ENCODE assay signal across 28 cellular contexts in the genomic region with DNA sequence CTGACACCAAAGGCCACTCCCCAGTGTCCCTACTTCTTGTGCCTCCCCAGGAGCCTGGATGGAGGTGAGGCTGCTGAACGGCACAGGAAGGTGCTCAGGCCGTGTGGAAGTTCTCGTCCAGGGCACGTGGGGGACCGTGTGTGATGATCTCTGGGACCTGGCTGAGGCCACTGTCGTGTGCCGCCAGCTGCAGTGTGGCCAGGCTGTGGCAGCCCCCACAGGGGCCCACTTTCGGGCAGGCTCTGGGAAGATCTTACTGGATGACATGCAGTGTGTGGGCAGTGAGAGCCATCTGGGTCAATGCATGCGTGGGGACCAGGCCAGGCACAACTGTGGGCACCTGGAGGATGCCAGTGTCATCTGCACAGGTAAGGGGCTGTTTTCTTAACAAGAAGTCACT. TPM values are rescaled to one million over a fixed set of nuclear protein-coding genes. Genes with fewer than 3 reads are reported as not detected.
DNase-seq lines count a peak whose midpoint lies in the region; ATAC-seq and TF ChIP-seq lines count a peak whose summit lies in the region.
"Had no signal": no experiment of that assay in that cellular context is flagged by ENCODE, and none has a peak within 500 bp of the region (broad histone marks: within the 10 kb centered on the region; RNA-seq: fewer than 3 reads in every experiment).

No MANE protein-coding gene starts in this region.

- H3K36me3 ChIP-seq in esophagus muscularis mucosa (no peaks in the 10 kb centered on the region), neuronal stem cell (replicated peaks in 1 of 2; ENCODE audit: control insufficient read depth in 2 of 2, insufficient read depth in 2 of 2, low read length in 2 of 2) (no peaks in the 10 kb centered on the region), aorta (ENCODE audit: control insufficient read depth in 1 of 2, insufficient read depth in 2 of 2, low read length in 1 of 2) (no peaks in the 10 kb centered on the region)
- H3K36me3 ChIP-seq: BE2C, BLaER1 had no signal

- H4K91ac ChIP-seq in neuronal stem cell (ENCODE audit: low read depth, low read length, poor library complexity) = no peak overlapping the region

- H3K27me3 ChIP-seq in esophagus muscularis mucosa (peaks cover 0 to 10% (median 0%) of the 10 kb centered on the region in 4 donors), neuronal stem cell (ENCODE audit: control insufficient read depth in 3 of 3, insufficient read depth in 3 of 3, low read depth in 1 of 3, low read length in 3 of 3) (no peaks in the 10 kb centered on the region), aorta (ENCODE audit: control insufficient read depth in 1 of 2, insufficient read depth in 2 of 2, low read length in 1 of 2) (no peaks in the 10 kb centered on the region)
- H3K27me3 ChIP-seq: BE2C, BLaER1 had no signal

- no peak overlapping the region for H3K9ac ChIP-seq in neuronal stem cell (ENCODE audit: low read depth, low read length, poor library complexity)
- H3K9ac ChIP-seq: BLaER1 had no signal

- H4K8ac ChIP-seq in neuronal stem cell (ENCODE audit: low read depth, low read length) = no peak overlapping the region

- peak overlapping the region; percentile 13 for H3K18ac ChIP-seq in neuronal stem cell (ENCODE audit: low read length)

- no peak overlapping the region for H3K4ac ChIP-seq in neuronal stem cell (ENCODE audit: low read length)

- ATAC-seq in aorta (ENCODE audit: low FRiP score) (peak; percentile 33), GM19328 (IDR thresholded peaks at IDR 0.05; ENCODE audit: unreplicated experiment) (no peak), HG02981 (IDR thresholded peaks at IDR 0.05; ENCODE audit: unreplicated experiment) (no peak)
- ATAC-seq: GM12878 had no signal

- H2BK15ac ChIP-seq in neuronal stem cell (ENCODE audit: low read length) = no peak overlapping the region

- DNase-seq in esophagus muscularis mucosa (ENCODE audit: extremely low spot score) = peak; percentile 55
- no peak for DNase-seq in neuronal stem cell (ENCODE audit: low spot score)
- DNase-seq in aorta = no peak
- DNase-seq in kidney tubule cell (ENCODE audit: low spot score) = no peak
- DNase-seq: 8988T; ACHN; BE2C; C1 segment of cervical spinal cord; CD4-positive, alpha-beta memory T cell; CD4-positive, CD25-positive, alpha-beta regulatory T cell; CD8-positive, alpha-beta memory T cell; COR-L47; DMS 273 treated with DMSO at 0.1 percent for 48 hours; DMS153; DMS53; DMS79; DND-41; EL; GDM1 had no signal

- no peaks in the 10 kb centered on the region for H3K79me1 ChIP-seq in neuronal stem cell (ENCODE audit: low read depth, low read length)

- H3K9me3 ChIP-seq in esophagus muscularis mucosa (peaks cover 0 to 25% (median 19%) of the 10 kb centered on the region in 4 donors), neuronal stem cell (replicated peaks in 1 of 2; ENCODE audit: control insufficient read depth in 2 of 2, insufficient read depth in 1 of 2, low read depth in 1 of 2, low read length in 2 of 2) (peaks cover 3 to 6% of the 10 kb centered on the region in 2 donors), aorta (ENCODE audit: control insufficient read depth, low read length) (peaks cover 8% of the 10 kb centered on the region)
- H3K9me3 ChIP-seq: BE2C had no signal

- no peak overlapping the region for H2AFZ ChIP-seq in neuronal stem cell (ENCODE audit: low read length)

- TF ChIP-seq POLR2A in esophagus muscularis mucosa (IDR thresholded peaks at IDR 0.05; ENCODE audit: low read depth) = no peak

- H3K4me3 ChIP-seq in esophagus muscularis mucosa = no peak overlapping the region
- H3K4me3 ChIP-seq in neuronal stem cell (ENCODE audit: low read length in 2 of 2) = no peak overlapping the region
- H3K4me3 ChIP-seq in aorta (ENCODE audit: low read length in 2 of 2) = no peak overlapping the region
- H3K4me3 ChIP-seq: BLaER1, GM12878 had no signal

- no peak overlapping the region for H3K4me2 ChIP-seq in neuronal stem cell (ENCODE audit: insufficient read depth, low read length, poor library complexity, severe bottlenecking)
- H3K4me2 ChIP-seq: BLaER1 had no signal

- WGBS in esophagus muscularis mucosa = 79% methylated on average over 9 of the region's 9 CpGs
- WGBS in neuronal stem cell (ENCODE audit: extremely low coverage in 2 of 2, insufficient read length in 2 of 2, insufficient replicate concordance in 1 of 2), 2 donors = no CpG with 5 or more reads among the region's 9 CpGs
- 86 to 89% methylated on average over 9 of the region's 9 CpGs for WGBS in aorta, 2 donors

- intact Hi-C loops in esophagus muscularis mucosa (cut with DNase I) = no loop called here
- intact Hi-C loops in aorta (cut with DNase I) = no loop called here

- H3K27ac ChIP-seq in esophagus muscularis mucosa (replicated peaks in 1 of 4) = no peak overlapping the region
- H3K27ac ChIP-seq in neuronal stem cell (replicated peaks; ENCODE audit: low read length) = no peak overlapping the region
- H3K27ac ChIP-seq in aorta (ENCODE audit: low read depth in 1 of 2, low read length in 2 of 2) = no peak overlapping the region
- H3K27ac ChIP-seq: BLaER1 had no signal

- H2AK5ac ChIP-seq in neuronal stem cell (ENCODE audit: low read depth, low read length) = no peak overlapping the region

- H2BK5ac ChIP-seq in neuronal stem cell (ENCODE audit: low read length) = no peak overlapping the region

- no peak overlapping the region for H3K14ac ChIP-seq in neuronal stem cell (ENCODE audit: low read length)

- no peaks in the 10 kb centered on the region for H3K4me1 ChIP-seq in esophagus muscularis mucosa
- H3K4me1 ChIP-seq in neuronal stem cell (ENCODE audit: control insufficient read depth in 2 of 2, insufficient read depth in 1 of 2, low read depth in 1 of 2, low read length in 2 of 2) = no peaks in the 10 kb centered on the region
- no peaks in the 10 kb centered on the region for H3K4me1 ChIP-seq in aorta (ENCODE audit: control insufficient read depth in 1 of 2, insufficient read depth in 2 of 2, low read length in 2 of 2)
- H3K4me1 ChIP-seq: BE2C, BLaER1 had no signal

- no peak overlapping the region for H2BK12ac ChIP-seq in neuronal stem cell (ENCODE audit: low read length)

- no peak overlapping the region for H2BK120ac ChIP-seq in neuronal stem cell (ENCODE audit: low read depth, low read length)

- no peak for TF ChIP-seq EP300 in esophagus muscularis mucosa (IDR thresholded peaks at IDR 0.05)

- TF ChIP-seq CTCF in esophagus muscularis mucosa (IDR thresholded peaks at IDR 0.05) = no peak

- H3K23ac ChIP-seq in neuronal stem cell (ENCODE audit: low read depth, low read length, poor library complexity) = peak overlapping the region; percentile 85

RNA-seq across cellular contexts. Expression of gene C10orf120, which starts 57.0 kb away (rescaled TPM):
- total RNA-seq in esophagus muscularis mucosa (not detected), aorta (not detected)
- polyA plus RNA-seq in neuronal stem cell (2013, experiment 1 of 2) = not detected
- not detected for polyA plus RNA-seq in neuronal stem cell (2013, experiment 2 of 2)
- polyA plus RNA-seq in aorta = not detected
- total RNA-seq: A673; CD4-positive, alpha-beta memory T cell; CD4-positive, CD25-positive, alpha-beta regulatory T cell; CD8-positive, alpha-beta memory T cell; Daoy; G401; GM12878 had no signal
- polyA plus RNA-seq: AG04450; CD14-positive monocyte; CD4-positive, alpha-beta memory T cell; CD4-positive, CD25-positive, alpha-beta regulatory T cell; CD8-positive, alpha-beta memory T cell; GM12878 had no signal
